Comparison of ENCODE assay signal across 11 cellular contexts in genomic region chr11:7251487-7251835, GRCh38. TPM values are rescaled to one million over a fixed set of nuclear protein-coding genes. Genes with fewer than 3 reads are reported as not detected.
DNase-seq lines count a peak whose midpoint lies in the region; ATAC-seq and TF ChIP-seq lines count a peak whose summit lies in the region.
"Had no signal": no experiment of that assay in that cellular context is flagged by ENCODE, and none has a peak within 500 bp of the region (broad histone marks: within the 10 kb centered on the region; RNA-seq: fewer than 3 reads in every experiment).

No MANE protein-coding gene starts in this region.

- no peaks in the 10 kb centered on the region for H3K79me2 ChIP-seq in fibroblast of lung (ENCODE audit: control insufficient read depth, insufficient read depth, low read length)

- H3K27ac ChIP-seq in breast epithelium = no peak overlapping the region
- no peak overlapping the region for H3K27ac ChIP-seq in fibroblast of lung (ENCODE audit: insufficient read depth, low read length)
- H3K27ac ChIP-seq in upper lobe of left lung = no peak overlapping the region

- H3K4me3 ChIP-seq in breast epithelium (peak overlapping the region; percentile 44 to 69 (median 56)), fibroblast of lung (replicated peaks in 1 of 4; ENCODE audit: control extremely low read depth in 1 of 4, insufficient read depth in 1 of 4, low read depth in 3 of 4, low read length in 4 of 4) (peak overlapping the region in 3 of 4 experiments; percentile 26 to 57 (median 38)), upper lobe of left lung (peak overlapping the region; percentile 35 to 56 (median 48))

- POLR2A ChIA-PET in MCF 10A (lab: Yijun Ruan, JAX) = no interaction called here

- H3K4me1 ChIP-seq in breast epithelium = no peaks in the 10 kb centered on the region
- H3K4me1 ChIP-seq in fibroblast of lung (ENCODE audit: control insufficient read depth, extremely low read depth, insufficient read depth, low read length) = no peaks in the 10 kb centered on the region
- H3K4me1 ChIP-seq in upper lobe of left lung = peaks cover 9 to 18% (median 15%) of the 10 kb centered on the region in 4 donors

- ATAC-seq in upper lobe of left lung (ENCODE audit: low FRiP score in 2 of 2) (no peak), HG03097 (IDR thresholded peaks at IDR 0.05; ENCODE audit: low FRiP score, unreplicated experiment) (no peak)

- CTCF ChIA-PET in MCF 10A (lab: Yijun Ruan, JAX) = no interaction called here

- no peak for TF ChIP-seq EP300 in upper lobe of left lung (IDR thresholded peaks at IDR 0.05)

- no peaks in the 10 kb centered on the region for H3K36me3 Mint-ChIP-seq in MCF 10A (ENCODE audit: insufficient read depth, unreplicated experiment)
- H3K36me3 Mint-ChIP-seq in neural crest cell (ENCODE audit: low read depth) = no peaks in the 10 kb centered on the region
- H3K36me3 Mint-ChIP-seq: T-cell had no signal

- H3K4me3 Mint-ChIP-seq in MCF 10A (ENCODE audit: unreplicated experiment) (no peak overlapping the region), neural crest cell (peak overlapping the region; percentile 77)

- H3K36me3 ChIP-seq in breast epithelium (no peaks in the 10 kb centered on the region), fibroblast of lung (ENCODE audit: control insufficient read depth, insufficient read depth, low read length) (no peaks in the 10 kb centered on the region), upper lobe of left lung (no peaks in the 10 kb centered on the region)

- intact Hi-C loops in breast epithelium (cut with DNase I; ENCODE audit: low total_unique reads) = no loop called here
- intact Hi-C loops in MCF 10A (cut with micrococcal nuclease) = no loop called here

- TF ChIP-seq CTCF in breast epithelium (IDR thresholded peaks at IDR 0.05) (no peak), MCF 10A (IDR thresholded peaks at IDR 0.05; ENCODE audit: unreplicated experiment) (no peak), fibroblast of lung (conservative IDR thresholded peaks at IDR 0.05 in 1 of 2, IDR thresholded peaks at IDR 0.05 in 1 of 2; ENCODE audit: low read depth in 1 of 2, low read length in 2 of 2) (no peak), neural crest cell (conservative IDR thresholded peaks at IDR 0.05) (no peak), upper lobe of left lung (IDR thresholded peaks at IDR 0.05) (no peak)

- H3K27me3 ChIP-seq in breast epithelium (peaks cover 0 to 37% of the 10 kb centered on the region in 2 donors), fibroblast of lung (ENCODE audit: control insufficient read depth, insufficient read depth, low read length) (peaks cover 20% of the 10 kb centered on the region), upper lobe of left lung (peaks cover 0 to 17% (median 8%) of the 10 kb centered on the region in 4 donors)

- 16 to 25% methylated on average over 2 to 9 of the region's 28 CpGs for WGBS in upper lobe of left lung, 2 donors

- H3K9ac ChIP-seq in fibroblast of lung (ENCODE audit: insufficient read depth, low read length) = no peak overlapping the region

- TF ChIP-seq POLR2A in breast epithelium (IDR thresholded peaks at IDR 0.05) (no peak), upper lobe of left lung (IDR thresholded peaks at IDR 0.05) (no peak)

- H3K27ac Mint-ChIP-seq in MCF 10A (ENCODE audit: low read depth, unreplicated experiment) (no peak overlapping the region), neural crest cell (ENCODE audit: unreplicated experiment) (no peak overlapping the region)
- H3K27ac Mint-ChIP-seq: T-cell had no signal

- H3K9me3 Mint-ChIP-seq in MCF 10A (ENCODE audit: unreplicated experiment) = peaks cover 7% of the 10 kb centered on the region
- no peaks in the 10 kb centered on the region for H3K9me3 Mint-ChIP-seq in neural crest cell

- H2AFZ ChIP-seq in fibroblast of lung (ENCODE audit: low read length) = peak overlapping the region; percentile 59

- peaks cover 0 to 4% of the 10 kb centered on the region in 2 donors for H3K9me3 ChIP-seq in breast epithelium
- H3K9me3 ChIP-seq in fibroblast of lung (ENCODE audit: control insufficient read depth, insufficient read depth, low read depth, low read length) = no peaks in the 10 kb centered on the region
- no peaks in the 10 kb centered on the region for H3K9me3 ChIP-seq in upper lobe of left lung

- H3K4me2 ChIP-seq in fibroblast of lung (ENCODE audit: extremely low read depth, insufficient read depth, low read length) = peak overlapping the region; percentile 54

- BruUV-seq in MCF 10A (replicated peaks; lab: Mats Ljungman, UMichigan) = no TSS peak

- H4K20me1 ChIP-seq in fibroblast of lung (ENCODE audit: control insufficient read depth, extremely low read depth, insufficient read depth, low read length) = no peaks in the 10 kb centered on the region

- H3K27me3 Mint-ChIP-seq in MCF 10A (ENCODE audit: insufficient read depth, unreplicated experiment) (peaks cover 17% of the 10 kb centered on the region), neural crest cell (ENCODE audit: low read depth) (peaks cover 79% of the 10 kb centered on the region)

- no peak for DNase-seq in breast epithelium (ENCODE audit: low spot score in 2 of 2)
- no peak for DNase-seq in MCF 10A (ENCODE audit: unreplicated experiment)
- no peak for DNase-seq in fibroblast of lung (ENCODE audit: low read depth in 2 of 2)
- DNase-seq in neural crest cell (ENCODE audit: low read depth, low spot score) = no peak
- DNase-seq in upper lobe of left lung = no peak
- no peak for DNase-seq in NCI-H1694 (lab: John Stamatoyannopoulos, UW)
- DNase-seq in stimulated activated CD4-positive, alpha-beta T cell treated with anti-CD3 and anti-CD28 coated beads, Interleukin-12 subunit alpha, Interleukin-12 subunit beta, amount 100 ng/mL, for 4 hours = no peak
- DNase-seq: erythroblast; stimulated activated naive CD4-positive, alpha-beta T cell treated with Interleukin-2 at 50 U/mL for 16 hours; T-cell had no signal

- H3K4me1 Mint-ChIP-seq in MCF 10A (ENCODE audit: insufficient read depth, unreplicated experiment) (no peaks in the 10 kb centered on the region), neural crest cell (no peaks in the 10 kb centered on the region)

RNA-seq across cellular contexts. Expression of gene SYT9, which starts 0.2 kb away (rescaled TPM):
- total RNA-seq in breast epithelium (under 1 TPM in 2 of 3 donors, not detected in 1; 0.33 to 0.73 TPM), MCF 10A (2022) (not detected in 2 replicates), fibroblast of lung (not detected in 2 replicates), neural crest cell (0.72 and 1.2 TPM in 2 replicates), upper lobe of left lung (under 1 TPM in 2 of 6 donors, not detected in 4; 0.27 to 0.30 TPM)
- not detected in 2 replicates for polyA plus RNA-seq in fibroblast of lung
- polyA plus RNA-seq in fibroblast of lung (2012) = not detected in 2 replicates
- polyA minus RNA-seq in fibroblast of lung (ENCODE audit: low replicate concordance) = not detected in 2 replicates
- total RNA-seq: T-cell had no signal
